In the genomic region with DNA sequence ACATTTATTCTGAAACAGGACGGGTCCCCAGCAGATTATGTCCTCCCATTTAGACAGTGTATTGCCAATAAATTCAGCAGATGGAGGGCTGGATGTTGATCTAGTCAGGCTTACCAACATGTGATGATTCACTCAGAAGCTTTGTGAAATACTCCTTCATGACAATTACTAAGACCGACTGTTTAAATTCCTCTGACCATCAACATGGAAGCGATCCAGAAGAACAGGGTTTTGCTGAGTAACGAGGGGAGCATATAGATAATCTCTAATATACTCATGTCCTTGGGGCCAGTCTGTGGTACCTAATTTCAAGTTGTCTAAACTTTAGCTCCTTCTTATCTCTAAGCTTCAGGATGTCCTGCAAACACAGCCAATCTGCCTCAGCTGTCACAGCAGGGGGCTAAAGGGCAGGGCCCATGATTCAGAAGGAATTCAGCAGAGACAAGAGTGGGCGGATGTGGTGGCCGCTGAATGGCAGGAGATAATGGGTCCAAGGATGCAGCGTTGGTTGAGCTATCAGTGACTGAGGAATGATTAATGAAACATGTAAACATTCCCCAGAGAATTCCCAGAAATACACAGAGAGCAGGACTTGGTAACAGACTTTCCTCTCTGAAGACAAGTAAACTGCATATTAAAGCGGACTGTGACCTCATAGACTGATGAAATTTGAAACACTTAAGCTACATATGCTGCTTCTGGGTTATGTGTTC, we compare ENCODE assay signal across 1 cellular context.
TF ChIP-seq lines count a peak whose summit lies in the region.

No MANE protein-coding gene starts in this region.

TF ChIP-seq in HepG2, 621 proteins besides CTCF, POLR2A, EP300 and RAD21 (continued from another document and continues in another):
- TF ChIP-seq, protein P1, sequence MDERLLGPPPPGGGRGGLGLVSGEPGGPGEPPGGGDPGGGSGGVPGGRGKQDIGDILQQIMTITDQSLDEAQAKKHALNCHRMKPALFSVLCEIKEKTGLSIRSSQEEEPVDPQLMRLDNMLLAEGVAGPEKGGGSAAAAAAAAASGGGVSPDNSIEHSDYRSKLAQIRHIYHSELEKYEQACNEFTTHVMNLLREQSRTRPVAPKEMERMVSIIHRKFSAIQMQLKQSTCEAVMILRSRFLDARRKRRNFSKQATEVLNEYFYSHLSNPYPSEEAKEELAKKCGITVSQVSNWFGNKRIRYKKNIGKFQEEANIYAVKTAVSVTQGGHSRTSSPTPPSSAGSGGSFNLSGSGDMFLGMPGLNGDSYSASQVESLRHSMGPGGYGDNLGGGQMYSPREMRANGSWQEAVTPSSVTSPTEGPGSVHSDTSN (CRISPR knock-in tag; IDR thresholded peaks at IDR 0.05) = peak; percentile 73
- TF ChIP-seq FOXC1 (CRISPR knock-in tag; IDR thresholded peaks at IDR 0.05; ENCODE audit: borderline replicate concordance) = peak; percentile 60; the same call in 1 of the 2 replicates
- no peak for TF ChIP-seq ZNF605 (CRISPR knock-in tag; IDR thresholded peaks at IDR 0.05)
- TF ChIP-seq, protein P2, sequence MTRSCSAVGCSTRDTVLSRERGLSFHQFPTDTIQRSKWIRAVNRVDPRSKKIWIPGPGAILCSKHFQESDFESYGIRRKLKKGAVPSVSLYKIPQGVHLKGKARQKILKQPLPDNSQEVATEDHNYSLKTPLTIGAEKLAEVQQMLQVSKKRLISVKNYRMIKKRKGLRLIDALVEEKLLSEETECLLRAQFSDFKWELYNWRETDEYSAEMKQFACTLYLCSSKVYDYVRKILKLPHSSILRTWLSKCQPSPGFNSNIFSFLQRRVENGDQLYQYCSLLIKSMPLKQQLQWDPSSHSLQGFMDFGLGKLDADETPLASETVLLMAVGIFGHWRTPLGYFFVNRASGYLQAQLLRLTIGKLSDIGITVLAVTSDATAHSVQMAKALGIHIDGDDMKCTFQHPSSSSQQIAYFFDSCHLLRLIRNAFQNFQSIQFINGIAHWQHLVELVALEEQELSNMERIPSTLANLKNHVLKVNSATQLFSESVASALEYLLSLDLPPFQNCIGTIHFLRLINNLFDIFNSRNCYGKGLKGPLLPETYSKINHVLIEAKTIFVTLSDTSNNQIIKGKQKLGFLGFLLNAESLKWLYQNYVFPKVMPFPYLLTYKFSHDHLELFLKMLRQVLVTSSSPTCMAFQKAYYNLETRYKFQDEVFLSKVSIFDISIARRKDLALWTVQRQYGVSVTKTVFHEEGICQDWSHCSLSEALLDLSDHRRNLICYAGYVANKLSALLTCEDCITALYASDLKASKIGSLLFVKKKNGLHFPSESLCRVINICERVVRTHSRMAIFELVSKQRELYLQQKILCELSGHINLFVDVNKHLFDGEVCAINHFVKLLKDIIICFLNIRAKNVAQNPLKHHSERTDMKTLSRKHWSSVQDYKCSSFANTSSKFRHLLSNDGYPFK (CRISPR knock-in tag; IDR thresholded peaks at IDR 0.05; ENCODE audit: borderline replicate concordance) = no peak
- TF ChIP-seq ZNF30 (CRISPR knock-in tag; IDR thresholded peaks at IDR 0.05) = no peak
- TF ChIP-seq ZFYVE20 (CRISPR knock-in tag; IDR thresholded peaks at IDR 0.05; ENCODE audit: borderline replicate concordance, low read depth) = no peak
- no peak for TF ChIP-seq STAT5B (CRISPR knock-in tag; IDR thresholded peaks at IDR 0.05)
- TF ChIP-seq ZNF124 (CRISPR knock-in tag; IDR thresholded peaks at IDR 0.05) = peak; percentile 56; the same call in 1 of the 2 replicates
- TF ChIP-seq GABPA (IDR thresholded peaks at IDR 0.05; ENCODE audit: low read depth, low read length) = no peak
- TF ChIP-seq GABPA (CRISPR knock-in tag; IDR thresholded peaks at IDR 0.05; ENCODE audit: low read depth) = peak; percentile 52
- TF ChIP-seq, protein P3, sequence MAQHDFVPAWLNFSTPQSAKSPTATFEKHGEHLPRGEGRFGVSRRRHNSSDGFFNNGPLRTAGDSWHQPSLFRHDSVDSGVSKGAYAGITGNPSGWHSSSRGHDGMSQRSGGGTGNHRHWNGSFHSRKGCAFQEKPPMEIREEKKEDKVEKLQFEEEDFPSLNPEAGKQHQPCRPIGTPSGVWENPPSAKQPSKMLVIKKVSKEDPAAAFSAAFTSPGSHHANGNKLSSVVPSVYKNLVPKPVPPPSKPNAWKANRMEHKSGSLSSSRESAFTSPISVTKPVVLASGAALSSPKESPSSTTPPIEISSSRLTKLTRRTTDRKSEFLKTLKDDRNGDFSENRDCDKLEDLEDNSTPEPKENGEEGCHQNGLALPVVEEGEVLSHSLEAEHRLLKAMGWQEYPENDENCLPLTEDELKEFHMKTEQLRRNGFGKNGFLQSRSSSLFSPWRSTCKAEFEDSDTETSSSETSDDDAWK (CRISPR knock-in tag; IDR thresholded peaks at IDR 0.05) = no peak
- TF ChIP-seq TBP (CRISPR knock-in tag; IDR thresholded peaks at IDR 0.05) = no peak
- no peak for TF ChIP-seq ZKSCAN5 (CRISPR knock-in tag; IDR thresholded peaks at IDR 0.05)
- no peak for TF ChIP-seq NKX3-1 (CRISPR knock-in tag; IDR thresholded peaks at IDR 0.05)
- no peak for TF ChIP-seq ZNF607 (CRISPR knock-in tag; IDR thresholded peaks at IDR 0.05; ENCODE audit: borderline replicate concordance)
- TF ChIP-seq KMT2A (CRISPR knock-in tag; IDR thresholded peaks at IDR 0.05) = peak; percentile 73
- no peak for TF ChIP-seq HNRNPH1 (optimal IDR thresholded peaks at IDR 0.05; ENCODE audit: low read depth, low read length)
- TF ChIP-seq, protein P4, sequence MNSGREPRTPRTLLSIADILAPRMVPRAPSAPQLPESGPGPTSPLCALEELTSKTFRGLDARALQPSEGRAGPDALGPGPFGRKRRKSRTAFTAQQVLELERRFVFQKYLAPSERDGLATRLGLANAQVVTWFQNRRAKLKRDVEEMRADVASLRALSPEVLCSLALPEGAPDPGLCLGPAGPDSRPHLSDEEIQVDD (CRISPR knock-in tag; IDR thresholded peaks at IDR 0.05; ENCODE audit: borderline replicate concordance) = no peak
- peak; percentile 91 for TF ChIP-seq HMG20A (CRISPR knock-in tag; IDR thresholded peaks at IDR 0.05; ENCODE audit: borderline replicate concordance)
- TF ChIP-seq ZNF598 (CRISPR knock-in tag; IDR thresholded peaks at IDR 0.05; ENCODE audit: borderline replicate concordance) = no peak
- TF ChIP-seq REXO4 (CRISPR knock-in tag; IDR thresholded peaks at IDR 0.05; ENCODE audit: borderline replicate concordance) = no peak
- TF ChIP-seq, protein P5, sequence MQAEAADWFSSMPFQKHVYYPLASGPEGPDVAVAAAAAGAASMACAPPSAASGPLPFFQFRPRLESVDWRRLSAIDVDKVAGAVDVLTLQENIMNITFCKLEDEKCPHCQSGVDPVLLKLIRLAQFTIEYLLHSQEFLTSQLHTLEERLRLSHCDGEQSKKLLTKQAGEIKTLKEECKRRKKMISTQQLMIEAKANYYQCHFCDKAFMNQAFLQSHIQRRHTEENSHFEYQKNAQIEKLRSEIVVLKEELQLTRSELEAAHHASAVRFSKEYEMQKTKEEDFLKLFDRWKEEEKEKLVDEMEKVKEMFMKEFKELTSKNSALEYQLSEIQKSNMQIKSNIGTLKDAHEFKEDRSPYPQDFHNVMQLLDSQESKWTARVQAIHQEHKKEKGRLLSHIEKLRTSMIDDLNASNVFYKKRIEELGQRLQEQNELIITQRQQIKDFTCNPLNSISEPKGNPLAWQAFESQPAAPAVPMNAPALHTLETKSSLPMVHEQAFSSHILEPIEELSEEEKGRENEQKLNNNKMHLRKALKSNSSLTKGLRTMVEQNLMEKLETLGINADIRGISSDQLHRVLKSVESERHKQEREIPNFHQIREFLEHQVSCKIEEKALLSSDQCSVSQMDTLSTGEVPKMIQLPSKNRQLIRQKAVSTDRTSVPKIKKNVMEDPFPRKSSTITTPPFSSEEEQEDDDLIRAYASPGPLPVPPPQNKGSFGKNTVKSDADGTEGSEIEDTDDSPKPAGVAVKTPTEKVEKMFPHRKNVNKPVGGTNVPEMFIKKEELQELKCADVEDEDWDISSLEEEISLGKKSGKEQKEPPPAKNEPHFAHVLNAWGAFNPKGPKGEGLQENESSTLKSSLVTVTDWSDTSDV (CRISPR knock-in tag; IDR thresholded peaks at IDR 0.05) = no peak
- TF ChIP-seq, protein P6, sequence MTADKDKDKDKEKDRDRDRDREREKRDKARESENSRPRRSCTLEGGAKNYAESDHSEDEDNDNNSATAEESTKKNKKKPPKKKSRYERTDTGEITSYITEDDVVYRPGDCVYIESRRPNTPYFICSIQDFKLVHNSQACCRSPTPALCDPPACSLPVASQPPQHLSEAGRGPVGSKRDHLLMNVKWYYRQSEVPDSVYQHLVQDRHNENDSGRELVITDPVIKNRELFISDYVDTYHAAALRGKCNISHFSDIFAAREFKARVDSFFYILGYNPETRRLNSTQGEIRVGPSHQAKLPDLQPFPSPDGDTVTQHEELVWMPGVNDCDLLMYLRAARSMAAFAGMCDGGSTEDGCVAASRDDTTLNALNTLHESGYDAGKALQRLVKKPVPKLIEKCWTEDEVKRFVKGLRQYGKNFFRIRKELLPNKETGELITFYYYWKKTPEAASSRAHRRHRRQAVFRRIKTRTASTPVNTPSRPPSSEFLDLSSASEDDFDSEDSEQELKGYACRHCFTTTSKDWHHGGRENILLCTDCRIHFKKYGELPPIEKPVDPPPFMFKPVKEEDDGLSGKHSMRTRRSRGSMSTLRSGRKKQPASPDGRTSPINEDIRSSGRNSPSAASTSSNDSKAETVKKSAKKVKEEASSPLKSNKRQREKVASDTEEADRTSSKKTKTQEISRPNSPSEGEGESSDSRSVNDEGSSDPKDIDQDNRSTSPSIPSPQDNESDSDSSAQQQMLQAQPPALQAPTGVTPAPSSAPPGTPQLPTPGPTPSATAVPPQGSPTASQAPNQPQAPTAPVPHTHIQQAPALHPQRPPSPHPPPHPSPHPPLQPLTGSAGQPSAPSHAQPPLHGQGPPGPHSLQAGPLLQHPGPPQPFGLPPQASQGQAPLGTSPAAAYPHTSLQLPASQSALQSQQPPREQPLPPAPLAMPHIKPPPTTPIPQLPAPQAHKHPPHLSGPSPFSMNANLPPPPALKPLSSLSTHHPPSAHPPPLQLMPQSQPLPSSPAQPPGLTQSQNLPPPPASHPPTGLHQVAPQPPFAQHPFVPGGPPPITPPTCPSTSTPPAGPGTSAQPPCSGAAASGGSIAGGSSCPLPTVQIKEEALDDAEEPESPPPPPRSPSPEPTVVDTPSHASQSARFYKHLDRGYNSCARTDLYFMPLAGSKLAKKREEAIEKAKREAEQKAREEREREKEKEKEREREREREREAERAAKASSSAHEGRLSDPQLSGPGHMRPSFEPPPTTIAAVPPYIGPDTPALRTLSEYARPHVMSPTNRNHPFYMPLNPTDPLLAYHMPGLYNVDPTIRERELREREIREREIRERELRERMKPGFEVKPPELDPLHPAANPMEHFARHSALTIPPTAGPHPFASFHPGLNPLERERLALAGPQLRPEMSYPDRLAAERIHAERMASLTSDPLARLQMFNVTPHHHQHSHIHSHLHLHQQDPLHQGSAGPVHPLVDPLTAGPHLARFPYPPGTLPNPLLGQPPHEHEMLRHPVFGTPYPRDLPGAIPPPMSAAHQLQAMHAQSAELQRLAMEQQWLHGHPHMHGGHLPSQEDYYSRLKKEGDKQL (CRISPR knock-in tag; IDR thresholded peaks at IDR 0.05; ENCODE audit: low read depth) = peak; percentile 84; the same call in 1 of the 2 replicates
- no peak; the same call in 1 of the 2 replicates for TF ChIP-seq RBAK (CRISPR knock-in tag; IDR thresholded peaks at IDR 0.05)
- TF ChIP-seq TAF1 (CRISPR knock-in tag; IDR thresholded peaks at IDR 0.05) = peak; percentile 25; the same call in 1 of the 2 replicates
- TF ChIP-seq ATAD3A (CRISPR knock-in tag; IDR thresholded peaks at IDR 0.05) = no peak
- TF ChIP-seq, protein P7, sequence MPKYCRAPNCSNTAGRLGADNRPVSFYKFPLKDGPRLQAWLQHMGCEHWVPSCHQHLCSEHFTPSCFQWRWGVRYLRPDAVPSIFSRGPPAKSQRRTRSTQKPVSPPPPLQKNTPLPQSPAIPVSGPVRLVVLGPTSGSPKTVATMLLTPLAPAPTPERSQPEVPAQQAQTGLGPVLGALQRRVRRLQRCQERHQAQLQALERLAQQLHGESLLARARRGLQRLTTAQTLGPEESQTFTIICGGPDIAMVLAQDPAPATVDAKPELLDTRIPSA (CRISPR knock-in tag; IDR thresholded peaks at IDR 0.05; ENCODE audit: borderline replicate concordance) = no peak
- TF ChIP-seq CCAR2 (optimal IDR thresholded peaks at IDR 0.05; ENCODE audit: low read depth, low read length) = no peak
- TF ChIP-seq CEBPG (CRISPR knock-in tag; IDR thresholded peaks at IDR 0.05) = peak; percentile 49
- TF ChIP-seq ZNF709 (CRISPR knock-in tag; IDR thresholded peaks at IDR 0.05) = no peak
- no peak for TF ChIP-seq ZNF547 (CRISPR knock-in tag; IDR thresholded peaks at IDR 0.05)
- TF ChIP-seq ZNF556 (CRISPR knock-in tag; IDR thresholded peaks at IDR 0.05; ENCODE audit: borderline replicate concordance) = no peak
- TF ChIP-seq, protein P8, sequence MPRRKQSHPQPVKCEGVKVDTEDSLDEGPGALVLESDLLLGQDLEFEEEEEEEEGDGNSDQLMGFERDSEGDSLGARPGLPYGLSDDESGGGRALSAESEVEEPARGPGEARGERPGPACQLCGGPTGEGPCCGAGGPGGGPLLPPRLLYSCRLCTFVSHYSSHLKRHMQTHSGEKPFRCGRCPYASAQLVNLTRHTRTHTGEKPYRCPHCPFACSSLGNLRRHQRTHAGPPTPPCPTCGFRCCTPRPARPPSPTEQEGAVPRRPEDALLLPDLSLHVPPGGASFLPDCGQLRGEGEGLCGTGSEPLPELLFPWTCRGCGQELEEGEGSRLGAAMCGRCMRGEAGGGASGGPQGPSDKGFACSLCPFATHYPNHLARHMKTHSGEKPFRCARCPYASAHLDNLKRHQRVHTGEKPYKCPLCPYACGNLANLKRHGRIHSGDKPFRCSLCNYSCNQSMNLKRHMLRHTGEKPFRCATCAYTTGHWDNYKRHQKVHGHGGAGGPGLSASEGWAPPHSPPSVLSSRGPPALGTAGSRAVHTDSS (CRISPR knock-in tag; conservative IDR thresholded peaks at IDR 0.05) = no peak
- no peak for TF ChIP-seq TP53 (CRISPR knock-in tag; conservative IDR thresholded peaks at IDR 0.05)
- TF ChIP-seq, protein P9, sequence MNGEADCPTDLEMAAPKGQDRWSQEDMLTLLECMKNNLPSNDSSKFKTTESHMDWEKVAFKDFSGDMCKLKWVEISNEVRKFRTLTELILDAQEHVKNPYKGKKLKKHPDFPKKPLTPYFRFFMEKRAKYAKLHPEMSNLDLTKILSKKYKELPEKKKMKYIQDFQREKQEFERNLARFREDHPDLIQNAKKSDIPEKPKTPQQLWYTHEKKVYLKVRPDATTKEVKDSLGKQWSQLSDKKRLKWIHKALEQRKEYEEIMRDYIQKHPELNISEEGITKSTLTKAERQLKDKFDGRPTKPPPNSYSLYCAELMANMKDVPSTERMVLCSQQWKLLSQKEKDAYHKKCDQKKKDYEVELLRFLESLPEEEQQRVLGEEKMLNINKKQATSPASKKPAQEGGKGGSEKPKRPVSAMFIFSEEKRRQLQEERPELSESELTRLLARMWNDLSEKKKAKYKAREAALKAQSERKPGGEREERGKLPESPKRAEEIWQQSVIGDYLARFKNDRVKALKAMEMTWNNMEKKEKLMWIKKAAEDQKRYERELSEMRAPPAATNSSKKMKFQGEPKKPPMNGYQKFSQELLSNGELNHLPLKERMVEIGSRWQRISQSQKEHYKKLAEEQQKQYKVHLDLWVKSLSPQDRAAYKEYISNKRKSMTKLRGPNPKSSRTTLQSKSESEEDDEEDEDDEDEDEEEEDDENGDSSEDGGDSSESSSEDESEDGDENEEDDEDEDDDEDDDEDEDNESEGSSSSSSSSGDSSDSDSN (CRISPR knock-in tag; IDR thresholded peaks at IDR 0.05) = 0 out of 2 replicates have a peak, but pooled peaks have one; percentile 36
- TF ChIP-seq XBP1 (CRISPR knock-in tag; IDR thresholded peaks at IDR 0.05) = no peak
- no peak for TF ChIP-seq HCFC1 (IDR thresholded peaks at IDR 0.05; ENCODE audit: low read depth, low read length)
- TF ChIP-seq AGO2 (optimal IDR thresholded peaks at IDR 0.05; ENCODE audit: low read depth, low read length) = no peak
- no peak for TF ChIP-seq SCMH1 (CRISPR knock-in tag; IDR thresholded peaks at IDR 0.05; ENCODE audit: borderline replicate concordance)
- no peak for TF ChIP-seq ZNF484 (CRISPR knock-in tag; IDR thresholded peaks at IDR 0.05; ENCODE audit: borderline replicate concordance, low read depth)
- TF ChIP-seq FOSL1 (CRISPR knock-in tag; IDR thresholded peaks at IDR 0.05; ENCODE audit: borderline replicate concordance) = peak; percentile 73; the same call in 1 of the 2 replicates
- TF ChIP-seq ZNF383 (CRISPR knock-in tag; IDR thresholded peaks at IDR 0.05; ENCODE audit: borderline replicate concordance) = no peak
